In the genomic region with DNA sequence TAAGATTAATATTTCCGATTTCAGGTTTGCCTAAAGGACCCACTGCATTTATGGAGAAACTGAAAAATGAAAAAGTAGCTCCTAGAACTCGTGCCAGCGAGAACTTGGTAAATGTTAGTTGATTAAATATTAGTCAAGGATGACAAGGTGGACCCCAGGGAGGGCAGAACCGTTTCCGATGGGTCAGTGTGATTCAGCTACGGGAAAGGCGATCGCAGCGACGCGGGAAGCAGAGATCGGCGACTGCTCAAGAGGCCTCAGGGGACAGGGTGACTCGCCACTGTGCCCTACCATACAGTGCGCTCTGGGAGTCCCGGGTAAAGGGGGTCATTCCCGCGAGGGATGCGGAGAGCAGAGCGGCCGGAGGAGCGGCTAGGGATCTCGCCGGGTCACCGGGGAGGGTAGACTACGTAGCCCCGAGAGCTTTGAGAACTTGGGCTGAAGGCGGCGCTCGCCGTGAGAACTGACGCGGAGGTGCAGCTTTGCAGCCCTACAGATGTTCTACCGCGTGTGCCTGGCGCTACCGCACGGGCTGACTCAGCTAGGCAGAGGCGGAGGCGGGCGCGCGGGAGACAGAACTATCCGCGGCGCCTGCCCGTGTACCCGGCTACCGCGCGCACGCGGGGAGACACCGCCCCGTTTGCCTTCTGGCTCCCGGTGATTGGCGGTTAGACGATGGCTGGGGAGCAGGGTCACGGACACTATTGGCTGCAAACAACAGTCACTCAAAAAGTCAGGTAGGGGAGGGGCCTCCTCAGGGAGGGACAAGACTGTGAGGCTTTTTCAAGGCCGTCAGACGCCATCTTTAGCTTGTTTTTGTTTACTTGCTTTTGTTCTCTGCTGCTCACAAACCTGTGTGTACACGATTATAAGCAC, we compare ENCODE assay signal across 8 cellular contexts. TPM values are rescaled to one million over a fixed set of nuclear protein-coding genes. Genes with fewer than 3 reads are reported as not detected.
A peak's percentile ranks its signal among the peaks of the same experiment; 100 is the strongest.
DNase-seq lines count a peak whose midpoint lies in the region; ATAC-seq, FAIRE-seq and TF ChIP-seq lines count a peak whose summit lies in the region.

No MANE protein-coding gene starts in this region.

- ATAC-seq in GM18868 (IDR thresholded peaks at IDR 0.05; ENCODE audit: unreplicated experiment): peak; percentile 94
- ATAC-seq in HG03108 (IDR thresholded peaks at IDR 0.05; ENCODE audit: unreplicated experiment): peak; percentile 95

- H3K27ac ChIP-seq in WERI-Rb-1: peak overlapping the region; percentile 94

- H3K27me3 Mint-ChIP-seq in immature natural killer cell (ENCODE audit: low read depth in 3 of 3): peaks cover 3 to 12% (median 7%) of the 10 kb centered on the region in 3 donors

- no peaks in the 10 kb centered on the region for H3K9me3 ChIP-seq in WERI-Rb-1 (ENCODE audit: severe bottlenecking)

- TF ChIP-seq CTCF in AG04449 (IDR thresholded peaks at IDR 0.05; ENCODE audit: insufficient read depth, low read length, missing control alignments): peak; percentile 54
- peak; percentile 50 for TF ChIP-seq CTCF in WERI-Rb-1 (IDR thresholded peaks at IDR 0.05; ENCODE audit: low read depth, low read length)
- TF ChIP-seq CTCF in bronchial epithelial cell (IDR thresholded peaks at IDR 0.05; ENCODE audit: insufficient read depth, low read length, severe bottlenecking): peak; percentile 32

- H3K27ac Mint-ChIP-seq in immature natural killer cell: peak overlapping the region; percentile 92 to 100 (median 99)

- no peaks in the 10 kb centered on the region for H3K36me3 Mint-ChIP-seq in immature natural killer cell

- POLR2A ChIA-PET in AG04449 (lab: Yijun Ruan, JAX): interaction anchor here (0.9 to 2.2 kb wide), 6 partner anchors 12 to 51 kb away, joined by 3 to 14 read pairs (median 4); partner anchors contain the start of gene PSMB5

- H3K4me3 Mint-ChIP-seq in immature natural killer cell: peak overlapping the region; percentile 94 to 99 (median 96)

- H3K4me3 ChIP-seq in AG04449 (ENCODE audit: low read depth, low read length): peak overlapping the region; percentile 70
- peak overlapping the region; percentile 54 for H3K4me3 ChIP-seq in WERI-Rb-1 (ENCODE audit: low read depth, low read length)
- H3K4me3 ChIP-seq in bronchial epithelial cell (ENCODE audit: low read depth, low read length): peak overlapping the region; percentile 64

- CTCF ChIA-PET in AG04449 (lab: Yijun Ruan, JAX): interaction anchor here (0.6 to 3.9 kb wide), 32 partner anchors 8 to 175 kb away, joined by 3 to 70 read pairs (median 4); partner anchors contain the start of genes ACIN1, AJUBA, C14orf119 and CDH24

- H3K36me3 ChIP-seq in WERI-Rb-1 (no peaks in the 10 kb centered on the region), bronchial epithelial cell (ENCODE audit: control insufficient read depth, insufficient read depth, low read length) (no peaks in the 10 kb centered on the region)

- H3K4me1 Mint-ChIP-seq in immature natural killer cell: peaks cover 48 to 50% of the 10 kb centered on the region in 2 donors

- H3K27me3 ChIP-seq in WERI-Rb-1 (ENCODE audit: insufficient read depth, low read depth, severe bottlenecking): no peaks in the 10 kb centered on the region
- no peaks in the 10 kb centered on the region for H3K27me3 ChIP-seq in bronchial epithelial cell (ENCODE audit: control insufficient read depth, insufficient read depth, low read length)

- H3K9me3 Mint-ChIP-seq in immature natural killer cell: no peaks in the 10 kb centered on the region

- no peak for FAIRE-seq in bronchial epithelial cell (lab: Jason Lieb, UNC)

- peak; percentile 86 for DNase-seq in AG04449 (ENCODE audit: low read depth, low spot score)
- DNase-seq in NCI-H2196 (lab: John Stamatoyannopoulos, UW; ENCODE audit: unreplicated experiment): peak; percentile 98
- DNase-seq in WERI-Rb-1: peak; percentile 97
- peak; percentile 94 for DNase-seq in bronchial epithelial cell (ENCODE audit: low read depth)
- peak; percentile 98 to 99 (median 98) for DNase-seq in immature natural killer cell
- DNase-seq in smooth muscle cell of the brain vasculature (ENCODE audit: low read depth, low spot score): peak; percentile 94

RNA-seq across cellular contexts. Expression of gene C14orf93, which starts 3.2 kb away (rescaled TPM):
- total RNA-seq in bronchial epithelial cell: 6.3 and 7.4 TPM in 2 replicates
- 1 to 10 TPM; 3.4 to 9.8 (median 5.0) TPM for polyA plus RNA-seq in immature natural killer cell

RNA-seq across cellular contexts. Expression of gene AJUBA, which starts 24.4 kb away (rescaled TPM):
- total RNA-seq in bronchial epithelial cell: 174 and 223 TPM in 2 replicates
- polyA plus RNA-seq in immature natural killer cell: under 1 TPM in 2 of 3 donors, not detected in 1; 0.18 to 0.21 TPM

RNA-seq across cellular contexts. Expression of gene PSMB5, which starts 27.9 kb away (rescaled TPM):
- 158 and 220 TPM in 2 replicates for total RNA-seq in bronchial epithelial cell
- polyA plus RNA-seq in immature natural killer cell: 10 to 100 TPM; 25.6 to 54.3 (median 39.7) TPM

RNA-seq across cellular contexts. Expression of gene PSMB11, which starts 35.2 kb away (rescaled TPM):
- total RNA-seq in bronchial epithelial cell: not detected in 2 replicates
- polyA plus RNA-seq in immature natural killer cell: not detected

RNA-seq across cellular contexts. Expression of gene HAUS4, which starts 49.9 kb away (rescaled TPM):
- total RNA-seq in bronchial epithelial cell: 58.8 and 113 TPM in 2 replicates
- polyA plus RNA-seq in immature natural killer cell: 10 to 100 TPM; 23.0 to 26.2 (median 23.2) TPM

Comparison
In these comparisons a context has a peak if more than half of its experiments do, and no peak if none do; other contexts are left out.
1. Peak in every context shown above with its lines: DNase-seq, ATAC-seq, H3K4me3 ChIP-seq and H3K27ac ChIP-seq.